Comparison of ENCODE assay signal across 8 cellular contexts in the genomic region with DNA sequence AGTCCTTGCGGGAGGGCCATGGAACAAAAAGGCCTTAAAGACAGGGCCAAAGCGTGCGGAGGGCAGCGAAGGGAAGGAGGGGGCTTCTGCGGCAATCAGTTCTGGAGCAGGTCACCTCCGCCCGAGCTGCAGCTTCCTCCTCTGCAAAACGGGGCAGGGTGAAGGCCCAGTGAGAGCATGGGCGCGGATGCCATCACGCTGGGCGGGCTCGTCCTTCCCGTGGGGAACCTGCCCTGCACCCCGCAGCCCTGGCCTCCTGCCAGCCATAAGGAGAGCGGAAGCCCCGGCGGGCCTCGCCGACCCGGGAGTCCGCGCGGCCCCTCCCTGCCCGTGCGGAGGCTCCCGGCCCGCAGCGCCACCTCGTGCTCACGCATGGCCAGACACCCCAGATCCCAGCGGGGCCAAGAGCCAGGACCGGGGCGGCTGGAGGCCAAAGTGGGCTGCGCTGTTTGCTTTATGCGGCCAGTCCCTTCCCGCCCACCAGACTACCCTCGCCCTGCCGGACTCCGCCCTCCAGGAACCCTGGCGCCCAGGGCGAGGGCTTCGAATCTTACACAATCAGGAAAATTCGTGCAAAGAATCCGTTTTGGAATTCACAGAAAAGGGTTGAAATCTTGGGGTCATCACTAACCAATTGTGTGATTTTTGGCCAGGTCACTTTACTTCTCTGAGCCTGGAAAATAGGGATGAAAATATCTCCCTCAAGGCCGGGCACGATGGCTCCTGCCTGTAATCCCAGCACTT. TPM values are rescaled to one million over a fixed set of nuclear protein-coding genes. Genes with fewer than 3 reads are reported as not detected.
DNase-seq lines count a peak whose midpoint lies in the region; ATAC-seq and TF ChIP-seq lines count a peak whose summit lies in the region.

No MANE protein-coding gene starts in this region.

- H3K9me3 ChIP-seq in adipocyte (ENCODE audit: control insufficient read depth, low read length) = no peaks in the 10 kb centered on the region
- no peaks in the 10 kb centered on the region for H3K9me3 ChIP-seq in left ventricle myocardium inferior (replicated peaks)
- no peaks in the 10 kb centered on the region for H3K9me3 ChIP-seq in psoas muscle

- peak overlapping the region; percentile 55; the same call in 1 of the 2 replicates for H2AFZ ChIP-seq in KMS-11 (ENCODE audit: low read depth)

- H3K36me3 ChIP-seq in KMS-11 (ENCODE audit: insufficient read depth) (no peaks in the 10 kb centered on the region), adipocyte (ENCODE audit: control insufficient read depth, insufficient read depth, low read length, severe bottlenecking) (peaks cover 45% of the 10 kb centered on the region), left ventricle myocardium inferior (peaks cover 19% of the 10 kb centered on the region), psoas muscle (ENCODE audit: insufficient read depth in 1 of 2, low read depth in 1 of 2) (no peaks in the 10 kb centered on the region), urinary bladder (ENCODE audit: insufficient read depth) (no peaks in the 10 kb centered on the region)

- H4K20me1 ChIP-seq in KMS-11 (ENCODE audit: insufficient read depth) = no peaks in the 10 kb centered on the region

- intact Hi-C loops in CD14-positive monocyte (cut with micrococcal nuclease) (loop anchor here (2.0 to 5.0 kb wide), 3 partner anchors 64 to 77 kb away; no protein-coding TSS in a partner anchor), left ventricle myocardium inferior (cut with micrococcal nuclease) (no loop called here), psoas muscle (cut with DNase I) (loop anchor here in 1 of 2 donors (1.0 kb wide), 1 partner anchor 65 kb away; no protein-coding TSS in a partner anchor)

- H3K4me1 Mint-ChIP-seq in CD14-positive monocyte = peaks cover 14% of the 10 kb centered on the region

- TF ChIP-seq CTCF in CD14-positive monocyte (IDR thresholded peaks at IDR 0.05) (peak; percentile 98), GM20000 (IDR thresholded peaks at IDR 0.05; ENCODE audit: extremely low read depth, missing control alignments) (peak; percentile 97), KMS-11 (conservative IDR thresholded peaks at IDR 0.05; ENCODE audit: low read depth, low read length) (peak; percentile 74), left ventricle myocardium inferior (IDR thresholded peaks at IDR 0.05; ENCODE audit: borderline replicate concordance) (peak; percentile 98), psoas muscle (IDR thresholded peaks at IDR 0.05) (peak; percentile 91)

- H3K4me3 ChIP-seq in KMS-11 (IDR thresholded peaks at IDR 0.05; ENCODE audit: insufficient read depth, low read depth, low read length) = no peak overlapping the region
- peak overlapping the region; percentile 17 for H3K4me3 ChIP-seq in adipocyte (ENCODE audit: low read length)
- peak overlapping the region; percentile 59 for H3K4me3 ChIP-seq in left ventricle myocardium inferior
- peak overlapping the region; percentile 46 for H3K4me3 ChIP-seq in psoas muscle
- H3K4me3 ChIP-seq in urinary bladder (ENCODE audit: low read depth, low read length) = no peak overlapping the region

- no peaks in the 10 kb centered on the region for H3K79me2 ChIP-seq in KMS-11 (ENCODE audit: insufficient read depth, low read depth)

- peak overlapping the region; percentile 61 for H3K4me2 ChIP-seq in KMS-11

- no peak overlapping the region for H3K27ac ChIP-seq in KMS-11
- H3K27ac ChIP-seq in left ventricle myocardium inferior (replicated peaks) = peak overlapping the region; percentile 74
- no peak overlapping the region for H3K27ac ChIP-seq in psoas muscle
- peak overlapping the region; percentile 13 for H3K27ac ChIP-seq in urinary bladder (ENCODE audit: low read depth)

- H3K4me1 ChIP-seq in KMS-11 (ENCODE audit: low read depth, poor library complexity, severe bottlenecking) = peaks cover 3% of the 10 kb centered on the region
- peaks cover 71% of the 10 kb centered on the region for H3K4me1 ChIP-seq in adipocyte (ENCODE audit: control insufficient read depth, insufficient read depth, low read length)
- peaks cover 45% of the 10 kb centered on the region for H3K4me1 ChIP-seq in left ventricle myocardium inferior
- H3K4me1 ChIP-seq in psoas muscle = no peaks in the 10 kb centered on the region
- peaks cover 2% of the 10 kb centered on the region for H3K4me1 ChIP-seq in urinary bladder (ENCODE audit: insufficient read depth)

- H3K4me3 Mint-ChIP-seq in CD14-positive monocyte = peak overlapping the region; percentile 67 to 77

- no peaks in the 10 kb centered on the region for H3K36me3 Mint-ChIP-seq in CD14-positive monocyte

- peak; percentile 89 to 93 (median 90) for ATAC-seq in psoas muscle

- no peaks in the 10 kb centered on the region for H3K9me3 Mint-ChIP-seq in CD14-positive monocyte

- H3K27me3 ChIP-seq in KMS-11 (ENCODE audit: insufficient read depth, low read depth) (no peaks in the 10 kb centered on the region), adipocyte (replicated peaks; ENCODE audit: control insufficient read depth, insufficient read depth, low read length) (no peaks in the 10 kb centered on the region), left ventricle myocardium inferior (ENCODE audit: low read depth) (no peaks in the 10 kb centered on the region), psoas muscle (ENCODE audit: insufficient read depth in 3 of 3, low read length in 2 of 3) (no peaks in the 10 kb centered on the region)

- H3K27me3 Mint-ChIP-seq in CD14-positive monocyte (ENCODE audit: low read depth in 3 of 3) = peaks cover 18 to 29% (median 24%) of the 10 kb centered on the region in 3 donors

- H3K9ac ChIP-seq in KMS-11 (no peak overlapping the region), adipocyte (ENCODE audit: low read length) (peak overlapping the region; percentile 76)

- H3K27ac Mint-ChIP-seq in CD14-positive monocyte = no peak overlapping the region

- 4 to 8% (median 5%) methylated on average over 39 to 47 of the region's 47 CpGs for whole genome bisulfite sequencing in psoas muscle, 3 donors
- WGBS in urinary bladder = 6% methylated on average over 47 of the region's 47 CpGs

- peak; percentile 86 for DNase-seq in CD14-positive monocyte (ENCODE audit: low spot score)
- DNase-seq in GM20000 (ENCODE audit: low spot score) = peak; percentile 90
- DNase-seq in T follicular helper cell (ENCODE audit: low read depth) = peak; percentile 52
- DNase-seq in adipocyte (ENCODE audit: low read depth) = peak; percentile 91
- peak; percentile 91 for DNase-seq in left ventricle myocardium inferior
- DNase-seq in psoas muscle = peak; percentile 89 to 93

RNA-seq across cellular contexts. Expression of gene TSKU, which starts 16.1 kb away (rescaled TPM):
- not detected for polyA plus RNA-seq in CD14-positive monocyte
- 12.1 TPM for total RNA-seq in left ventricle myocardium inferior
- total RNA-seq in psoas muscle = 10 to 100 TPM in 1 of 4 donors, 1 to 10 TPM in 3; 3.1 to 11.4 (median 3.8) TPM
- polyA plus RNA-seq in psoas muscle = 1 to 10 TPM; 3.2 to 5.1 (median 4.7) TPM
- total RNA-seq in urinary bladder = 10.0 TPM
- polyA plus RNA-seq in urinary bladder = 55.9 TPM

Comparison
In these comparisons a context has a peak if more than half of its experiments do, and no peak if none do; other contexts are left out.
1. H3K27ac ChIP-seq: peak in left ventricle myocardium inferior (single experiment) and urinary bladder (single experiment); none in KMS-11 (single experiment) and psoas muscle (single experiment).
2. H3K4me3 ChIP-seq: peak in adipocyte (single experiment), left ventricle myocardium inferior (single experiment) and psoas muscle (single experiment); none in KMS-11 (single experiment) and urinary bladder (single experiment).
3. Peak in every context shown above with its lines, with median percentiles within 50 percentile points of each other: DNase-seq and CTCF ChIP-seq.